ENCODE assay signal across 13 cellular contexts in genomic region chr1:9440261-9440660, GRCh38.
"Had no signal": no experiment of that assay in that cellular context is flagged by ENCODE, and none has a peak within 500 bp of the region (broad histone marks: within the 10 kb centered on the region; RNA-seq: fewer than 3 reads in every experiment).

No MANE protein-coding gene starts in this region.

- DNase-seq: activated CD4-positive, alpha-beta T cell treated with anti-CD3 and anti-CD28 coated beads for 1 hour; activated CD8-positive, alpha-beta memory T cell treated with anti-CD3 and anti-CD28 coated beads for 24 hours; activated gamma-delta T cell; foreskin fibroblast; glutamatergic neuron; naive thymus-derived CD8-positive, alpha-beta T cell; stimulated activated CD4-positive, alpha-beta T cell treated with anti-CD3 and anti-CD28 coated beads, Interleukin-2, amount 100 ng/mL, for 24 hours; stimulated activated naive CD8-positive, alpha-beta T cell treated with anti-CD3 and anti-CD28 coated beads, Interleukin-15, Interleukin-2, amounts not matched to agents 100 U/mL and 50 U/mL, for 24 hours; SW 1271; WERI-Rb-1 had no signal

- H3K9me3 Mint-ChIP-seq: activated naive CD4-positive, alpha-beta T cell treated with anti-CD3 and anti-CD28 coated beads, Interleukin-2, amount 50 U/mL, for 24 hours; memory B cell; naive thymus-derived CD8-positive, alpha-beta T cell had no signal

- H3K27ac ChIP-seq: WERI-Rb-1 had no signal

- H3K36me3 ChIP-seq: suprapubic skin, WERI-Rb-1 had no signal

- H3K4me1 Mint-ChIP-seq: activated naive CD4-positive, alpha-beta T cell treated with anti-CD3 and anti-CD28 coated beads, Interleukin-2, amount 50 U/mL, for 24 hours; memory B cell; naive thymus-derived CD8-positive, alpha-beta T cell had no signal

- H3K9me3 ChIP-seq: suprapubic skin had no signal

- ATAC-seq: naive thymus-derived CD8-positive, alpha-beta T cell; stimulated activated naive CD8-positive, alpha-beta T cell treated with anti-CD3 and anti-CD28 coated beads, Interleukin-15, Interleukin-2, amounts not matched to agents 100 U/mL and 50 U/mL, for 24 hours had no signal

- H3K4me3 Mint-ChIP-seq: activated naive CD4-positive, alpha-beta T cell treated with anti-CD3 and anti-CD28 coated beads, Interleukin-2, amount 50 U/mL, for 24 hours; memory B cell; naive thymus-derived CD8-positive, alpha-beta T cell had no signal

- H3K27ac Mint-ChIP-seq: activated naive CD4-positive, alpha-beta T cell treated with anti-CD3 and anti-CD28 coated beads, Interleukin-2, amount 50 U/mL, for 24 hours; memory B cell had no signal

- H3K27me3 ChIP-seq: suprapubic skin had no signal

- H3K4me3 ChIP-seq: suprapubic skin had no signal

- H3K27me3 Mint-ChIP-seq: activated naive CD4-positive, alpha-beta T cell treated with anti-CD3 and anti-CD28 coated beads, Interleukin-2, amount 50 U/mL, for 24 hours had no signal

- H3K36me3 Mint-ChIP-seq: activated naive CD4-positive, alpha-beta T cell treated with anti-CD3 and anti-CD28 coated beads, Interleukin-2, amount 50 U/mL, for 24 hours; memory B cell; naive thymus-derived CD8-positive, alpha-beta T cell had no signal
